Comparison of ENCODE assay signal across 8 cellular contexts in the genomic region with DNA sequence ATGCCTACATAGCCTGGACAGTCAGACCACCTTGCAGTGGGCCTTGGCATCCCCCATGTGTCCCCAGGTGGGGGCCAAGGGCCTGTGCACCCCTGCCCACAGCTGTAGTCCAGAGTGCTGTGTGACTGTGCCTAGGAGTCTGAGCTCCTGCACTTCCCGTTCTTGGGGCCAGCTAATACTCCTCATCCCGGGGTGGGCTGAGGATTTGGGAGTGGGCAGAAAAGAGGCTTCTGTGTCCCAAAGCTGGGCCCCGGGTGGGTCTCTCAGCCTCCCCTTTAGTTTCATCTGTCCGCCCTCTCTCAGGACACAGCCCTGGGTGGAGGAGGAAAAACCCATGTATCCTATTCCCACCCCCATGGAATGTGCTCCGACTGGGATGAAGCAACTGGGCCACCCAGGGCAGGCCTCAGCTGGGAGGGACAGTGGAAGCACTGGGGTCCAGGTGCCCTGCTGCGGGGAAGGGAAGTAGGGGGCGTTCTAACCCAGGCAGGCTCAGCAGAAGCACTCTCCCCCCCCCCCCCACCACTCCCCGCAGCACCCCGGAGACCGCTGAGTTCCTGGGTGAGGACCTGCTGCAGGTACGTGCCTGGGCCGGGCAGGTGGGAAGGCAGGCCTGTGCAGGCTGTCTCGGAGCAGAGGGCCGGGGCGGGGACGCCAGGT. TPM values are rescaled to one million over a fixed set of nuclear protein-coding genes. Genes with fewer than 3 reads are reported as not detected.
DNase-seq lines count a peak whose midpoint lies in the region; ATAC-seq and TF ChIP-seq lines count a peak whose summit lies in the region.

No MANE protein-coding gene starts in this region.

- intact Hi-C loops in CD4-positive, alpha-beta T cell (cut with DNase I, micrococcal nuclease), result loop anchor here in 1 of 2 experiments (2.0 kb wide), 1 partner anchor 18 kb away; a partner anchor contains a TSS
- intact Hi-C loops in dorsolateral prefrontal cortex (cut with DNase I) (loop anchor here in 1 of 2 donors (5.0 kb wide), 1 partner anchor 97 kb away; no protein-coding TSS in a partner anchor), thyroid gland (cut with DNase I) (loop anchor here (5.0 to 10.0 kb wide), 2 partner anchors 47 to 154 kb away; a partner anchor contains a TSS)

- H3K9me3 Mint-ChIP-seq in CD4-positive, alpha-beta T cell, result no peaks in the 10 kb centered on the region
- no peaks in the 10 kb centered on the region for H3K9me3 Mint-ChIP-seq in neural crest cell

- H3K4me1 ChIP-seq in thyroid gland, result peaks cover 7 to 23% of the 10 kb centered on the region in 2 donors

- POLR2A ChIA-PET in CD4-positive, alpha-beta T cell (lab: Charles Lee), result interaction anchor here (0.6 to 9.5 kb wide), 8 partner anchors 9 to 234 kb away, joined by 3 to 107 read pairs (median 12); a partner anchor contains a TSS

- peak in 5 of 10 experiments; percentile 27 to 51 (median 30) for DNase-seq in CD4-positive, alpha-beta T cell
- DNase-seq in NB4 (ENCODE audit: low read depth), result no peak
- no peak for DNase-seq in dorsolateral prefrontal cortex
- no peak for DNase-seq in neural crest cell (ENCODE audit: low read depth, low spot score)
- no peak for DNase-seq in AML-193 (lab: John Stamatoyannopoulos, UW)
- DNase-seq in thyroid gland, result no peak
- no peak for DNase-seq in D341Med (ENCODE audit: low spot score)
- no peak for DNase-seq in hepatic stellate cell (ENCODE audit: low spot score)

- peak overlapping the region; percentile 77 for H3K27ac ChIP-seq in CD4-positive, alpha-beta T cell (ENCODE audit: low read depth, low read length)
- H3K27ac ChIP-seq in dorsolateral prefrontal cortex (peak overlapping the region in 13 of 59 donors; percentile 4 to 84 (median 51)), thyroid gland (no peak overlapping the region)

- CTCF ChIA-PET in CD4-positive, alpha-beta T cell (lab: Charles Lee), result interaction anchor here (7.4 kb wide), 1 partner anchor 40 kb away, joined by 171 read pairs; a partner anchor contains a TSS

- H3K4me3 ChIP-seq in NB4 (ENCODE audit: low read depth, low read length) (peak overlapping the region; percentile 89), dorsolateral prefrontal cortex (peak overlapping the region in 51 of 59 donors; percentile 4 to 72 (median 57)), thyroid gland (replicated peaks in 1 of 3) (no peak overlapping the region)

- no peaks in the 10 kb centered on the region for H3K9me3 ChIP-seq in CD4-positive, alpha-beta T cell (ENCODE audit: control insufficient read depth, low read length)
- H3K9me3 ChIP-seq in thyroid gland, result no peaks in the 10 kb centered on the region

- no peaks in the 10 kb centered on the region for H3K27me3 Mint-ChIP-seq in CD4-positive, alpha-beta T cell
- H3K27me3 Mint-ChIP-seq in neural crest cell (ENCODE audit: low read depth), result no peaks in the 10 kb centered on the region

- H3K4me3 Mint-ChIP-seq in CD4-positive, alpha-beta T cell, result peak overlapping the region; percentile 100
- peak overlapping the region; percentile 84 for H3K4me3 Mint-ChIP-seq in neural crest cell

- peak overlapping the region; percentile 90 for H3K27ac Mint-ChIP-seq in CD4-positive, alpha-beta T cell
- H3K27ac Mint-ChIP-seq in neural crest cell (ENCODE audit: unreplicated experiment), result peak overlapping the region; percentile 6

- WGBS in thyroid gland, 2 donors, result 73% methylated on average over 5 of the region's 16 CpGs; no CpG with 5 or more reads in 1 of the 2 donors

- no peaks in the 10 kb centered on the region for H3K27me3 ChIP-seq in CD4-positive, alpha-beta T cell (ENCODE audit: control insufficient read depth, insufficient read depth, low read length)
- H3K27me3 ChIP-seq in dorsolateral prefrontal cortex (peaks cover 0 to 23% (median 0%) of the 10 kb centered on the region in 45 donors), thyroid gland (no peaks in the 10 kb centered on the region)

- TF ChIP-seq POLR2A in NB4 (IDR thresholded peaks at IDR 0.05; ENCODE audit: extremely low read depth, insufficient read length) (no peak), thyroid gland (IDR thresholded peaks at IDR 0.05) (no peak)

- TF ChIP-seq CTCF in CD4-positive, alpha-beta T cell (IDR thresholded peaks at IDR 0.05), result no peak
- no peak for TF ChIP-seq CTCF in NB4 (IDR thresholded peaks at IDR 0.05; ENCODE audit: low read depth, low read length)
- no peak for TF ChIP-seq CTCF in dorsolateral prefrontal cortex (IDR thresholded peaks at IDR 0.05 in 54 of 56, conservative IDR thresholded peaks at IDR 0.05 in 2 of 56; ENCODE audit: low read depth in 1 of 56, partially characterized antibody in 56 of 56)
- TF ChIP-seq CTCF in neural crest cell (conservative IDR thresholded peaks at IDR 0.05), result no peak
- TF ChIP-seq CTCF in thyroid gland (IDR thresholded peaks at IDR 0.05), result no peak

- H3K36me3 Mint-ChIP-seq in CD4-positive, alpha-beta T cell (ENCODE audit: low read depth), result peaks cover 52% of the 10 kb centered on the region
- peaks cover 2% of the 10 kb centered on the region for H3K36me3 Mint-ChIP-seq in neural crest cell (ENCODE audit: low read depth)

- peaks cover 60% of the 10 kb centered on the region for H3K4me1 Mint-ChIP-seq in CD4-positive, alpha-beta T cell (ENCODE audit: low read depth)
- H3K4me1 Mint-ChIP-seq in neural crest cell, result peaks cover 28% of the 10 kb centered on the region

- ATAC-seq in CD4-positive, alpha-beta T cell (ENCODE audit: poor library complexity), result peak; percentile 19

- H3K36me3 ChIP-seq in thyroid gland, result no peaks in the 10 kb centered on the region

RNA-seq across cellular contexts. Expression of a gene that starts 1.3 kb away (rescaled TPM):
- 10 to 100 TPM; 46.9 to 49.0 TPM for total RNA-seq in CD4-positive, alpha-beta T cell
- total RNA-seq in dorsolateral prefrontal cortex (10 to 100 TPM in 80 of 120 experiments, 1 to 10 TPM in 40; 5.9 to 31.1 (median 11.7) TPM), neural crest cell (36.4 and 36.6 TPM in 2 replicates), thyroid gland (10 to 100 TPM in 1 of 4 donors, 1 to 10 TPM in 2, under 1 TPM in 1; 0.81 to 10.1 (median 3.3) TPM)

RNA-seq across cellular contexts. Expression of a gene that starts 17.8 kb away (rescaled TPM):
- 1 to 10 TPM; 1.5 TPM for total RNA-seq in CD4-positive, alpha-beta T cell
- total RNA-seq in dorsolateral prefrontal cortex, result 100 to 1,000 TPM in 119 of 120 experiments, 10 to 100 TPM in 1; 62.4 to 280 (median 189) TPM
- 51.5 and 55.3 TPM in 2 replicates for total RNA-seq in neural crest cell
- total RNA-seq in thyroid gland, result 10 to 100 TPM in 3 of 4 donors, 1 to 10 TPM in 1; 4.2 to 15.8 (median 12.3) TPM

RNA-seq across cellular contexts. Expression of a gene that starts 32.1 kb away (rescaled TPM):
- total RNA-seq in CD4-positive, alpha-beta T cell, result 10 to 100 TPM; 57.0 to 60.9 TPM
- total RNA-seq in dorsolateral prefrontal cortex, result 10 to 100 TPM; 45.6 to 94.6 (median 65.5) TPM
- 85.1 and 88.6 TPM in 2 replicates for total RNA-seq in neural crest cell
- 10 to 100 TPM; 46.2 to 90.5 (median 60.4) TPM for total RNA-seq in thyroid gland

RNA-seq across cellular contexts. Expression of a gene that starts 34.7 kb away (rescaled TPM):
- 10 to 100 TPM; 85.1 to 93.7 TPM for total RNA-seq in CD4-positive, alpha-beta T cell
- total RNA-seq in dorsolateral prefrontal cortex (100 to 1,000 TPM; 153 to 409 (median 258) TPM), neural crest cell (16.1 and 21.0 TPM in 2 replicates), thyroid gland (100 to 1,000 TPM; 146 to 212 (median 188) TPM)

RNA-seq across cellular contexts. Expression of a gene that starts 45.4 kb away (rescaled TPM):
- total RNA-seq in CD4-positive, alpha-beta T cell, result 10 to 100 TPM; 24.3 to 26.2 TPM
- 10 to 100 TPM; 14.9 to 41.9 (median 27.5) TPM for total RNA-seq in dorsolateral prefrontal cortex
- 43.3 and 44.5 TPM in 2 replicates for total RNA-seq in neural crest cell
- 10 to 100 TPM; 18.7 to 52.6 (median 47.6) TPM for total RNA-seq in thyroid gland

Comparison
In these comparisons a context has a peak if more than half of its experiments do, and no peak if none do; other contexts are left out.
1. H3K4me3 ChIP-seq: peak in NB4 (single experiment) and dorsolateral prefrontal cortex (51 of 59); none in thyroid gland (0 of 3).